Comparison of ENCODE assay signal across 22 cellular contexts in the genomic region with DNA sequence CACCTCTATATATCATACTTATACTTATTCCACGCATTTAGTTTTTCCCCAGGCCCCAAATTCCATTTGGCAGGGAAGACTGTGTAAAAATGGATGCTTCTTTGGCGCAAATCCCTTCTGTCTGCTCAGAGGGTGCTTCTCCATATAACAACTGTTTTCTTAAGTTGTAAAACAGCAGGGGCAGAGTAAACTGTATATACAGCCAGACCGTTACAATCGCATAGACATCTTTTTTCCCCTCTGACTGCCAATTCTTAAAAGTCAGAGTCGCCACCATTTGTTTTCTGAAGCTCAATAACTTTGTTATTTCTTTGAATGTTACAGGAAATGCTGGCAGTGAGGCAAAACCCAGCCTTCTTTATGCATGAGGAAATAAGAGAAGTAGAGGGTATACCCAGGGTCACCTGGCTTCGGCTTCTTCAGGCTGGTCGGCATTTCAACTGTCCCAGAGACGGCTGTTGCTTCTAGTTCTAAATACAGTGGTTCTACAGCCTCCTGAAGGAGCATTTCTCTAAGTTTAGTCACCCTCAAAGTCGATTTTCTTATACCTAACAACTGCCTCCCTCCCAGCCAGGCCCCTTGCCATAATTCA.
DNase-seq lines count a peak whose midpoint lies in the region; ATAC-seq and TF ChIP-seq lines count a peak whose summit lies in the region.
"Had no signal": no experiment of that assay in that cellular context is flagged by ENCODE, and none has a peak within 500 bp of the region (broad histone marks: within the 10 kb centered on the region; RNA-seq: fewer than 3 reads in every experiment).

No MANE protein-coding gene starts in this region.

- H3K9me3 Mint-ChIP-seq in MCF 10A (ENCODE audit: unreplicated experiment) (no peaks in the 10 kb centered on the region), mesothelial cell of epicardium (no peaks in the 10 kb centered on the region), progenitor cell of endocrine pancreas (ENCODE audit: low read depth) (no peaks in the 10 kb centered on the region)
- H3K9me3 Mint-ChIP-seq: activated naive CD8-positive, alpha-beta T cell treated with anti-CD3 and anti-CD28 coated beads, Interleukin-2, amount 10 ng/mL, durations not matched to agents 7 days and 5 days; CD14-positive monocyte; effector memory CD8-positive, alpha-beta T cell; naive thymus-derived CD8-positive, alpha-beta T cell had no signal

- TF ChIP-seq POLR2A in breast epithelium (IDR thresholded peaks at IDR 0.05) = no peak
- TF ChIP-seq POLR2A in thyroid gland (IDR thresholded peaks at IDR 0.05) = no peak

- TF ChIP-seq CTCF in breast epithelium (IDR thresholded peaks at IDR 0.05) = no peak
- no peak for TF ChIP-seq CTCF in MCF 10A (IDR thresholded peaks at IDR 0.05; ENCODE audit: unreplicated experiment)
- TF ChIP-seq CTCF in mesothelial cell of epicardium (IDR thresholded peaks at IDR 0.05; ENCODE audit: unreplicated experiment) = no peak
- no peak for TF ChIP-seq CTCF in thyroid gland (IDR thresholded peaks at IDR 0.05)
- no peak for TF ChIP-seq CTCF in progenitor cell of endocrine pancreas (IDR thresholded peaks at IDR 0.05; ENCODE audit: unreplicated experiment)

- no peaks in the 10 kb centered on the region for H3K9me3 ChIP-seq in breast epithelium
- no peaks in the 10 kb centered on the region for H3K9me3 ChIP-seq in T-helper 17 cell (ENCODE audit: control insufficient read depth, low read length, poor library complexity, severe bottlenecking)
- no peaks in the 10 kb centered on the region for H3K9me3 ChIP-seq in thyroid gland
- H3K9me3 ChIP-seq: ovary, SK-N-SH, uterus had no signal

- H3K27ac ChIP-seq in breast epithelium = peak overlapping the region; percentile 21 to 60
- H3K27ac ChIP-seq in thyroid gland = peak overlapping the region in 2 of 3 donors; percentile 23 to 64
- H3K27ac ChIP-seq: ovary, uterus had no signal

- H3K27me3 ChIP-seq in breast epithelium = no peaks in the 10 kb centered on the region
- H3K27me3 ChIP-seq in thyroid gland = no peaks in the 10 kb centered on the region
- H3K27me3 ChIP-seq: ovary, uterus had no signal

- H3K27ac Mint-ChIP-seq in MCF 10A (ENCODE audit: low read depth, unreplicated experiment) (no peak overlapping the region), T-helper 17 cell (no peak overlapping the region), mesothelial cell of epicardium (peak overlapping the region; percentile 67), progenitor cell of endocrine pancreas (no peak overlapping the region)
- H3K27ac Mint-ChIP-seq: activated CD8-positive, alpha-beta T cell treated with anti-CD3 and anti-CD28 coated beads, Interleukin-2, amount 10 ng/mL, durations not matched to agents 7 days and 5 days; activated naive CD8-positive, alpha-beta T cell treated with anti-CD3 and anti-CD28 coated beads, Interleukin-2, amount 10 ng/mL, durations not matched to agents 7 days and 5 days had no signal

- H3K27me3 Mint-ChIP-seq in MCF 10A (ENCODE audit: insufficient read depth, unreplicated experiment) (no peaks in the 10 kb centered on the region), T-helper 17 cell (no peaks in the 10 kb centered on the region), mesothelial cell of epicardium (ENCODE audit: low read depth) (no peaks in the 10 kb centered on the region), progenitor cell of endocrine pancreas (peaks cover 25% of the 10 kb centered on the region)
- H3K27me3 Mint-ChIP-seq: effector memory CD8-positive, alpha-beta T cell; naive thymus-derived CD8-positive, alpha-beta T cell had no signal

- no TSS peak for BruUV-seq in MCF 10A (replicated peaks; lab: Mats Ljungman, UMichigan)

- no peak for DNase-seq in breast epithelium (ENCODE audit: low spot score in 2 of 2)
- no peak for DNase-seq in MCF 10A (ENCODE audit: unreplicated experiment)
- DNase-seq in T-helper 17 cell = no peak
- DNase-seq in mesothelial cell of epicardium (ENCODE audit: low spot score in 2 of 2, unreplicated experiment in 2 of 2) = no peak
- peak; percentile 29 for DNase-seq in thyroid gland
- DNase-seq in superior temporal gyrus (ENCODE audit: extremely low spot score) = no peak
- DNase-seq in left lobe of liver (ENCODE audit: low spot score) = no peak
- no peak for DNase-seq in progenitor cell of endocrine pancreas (ENCODE audit: low spot score, unreplicated experiment)
- DNase-seq: ACHN; activated CD8-positive, alpha-beta T cell treated with anti-CD3 and anti-CD28 coated beads, Interleukin-2, amount 10 ng/mL, durations not matched to agents 7 days and 5 days; activated naive CD8-positive, alpha-beta T cell treated with anti-CD3 and anti-CD28 coated beads, Interleukin-2, amount 10 ng/mL, durations not matched to agents 7 days and 5 days; effector memory CD8-positive, alpha-beta T cell; naive thymus-derived CD8-positive, alpha-beta T cell; NCI-H1092 treated with DMSO at 0.1 percent for 48 hours; NCI-H2029; ovary; right cardiac atrium; SK-N-SH; stimulated activated CD4-positive, alpha-beta T cell treated with anti-CD3 and anti-CD28 coated beads, Interleukin-15, amount 100 ng/mL, for 24 hours; stimulated activated CD8-positive, alpha-beta memory T cell treated with anti-CD3 and anti-CD28 coated beads, Interleukin-4, amount 100 ng/mL, for 48 hours; uterus had no signal

- H3K4me3 ChIP-seq in breast epithelium (no peak overlapping the region), thyroid gland (replicated peaks in 1 of 3) (no peak overlapping the region)
- H3K4me3 ChIP-seq: ovary, uterus had no signal

- POLR2A ChIA-PET in MCF 10A (lab: Yijun Ruan, JAX) = interaction anchor here (1.4 to 2.9 kb wide), 7 partner anchors 10 to 61 kb away, joined by 4 to 30 read pairs (median 6); no protein-coding TSS in a partner anchor

- CTCF ChIA-PET in MCF 10A (lab: Yijun Ruan, JAX) = interaction anchor here (1.0 to 1.4 kb wide), 2 partner anchors 31 to 169 kb away, joined by 3 to 4 read pairs; no protein-coding TSS in a partner anchor

- ATAC-seq in T-helper 17 cell (no peak), left lobe of liver (no peak)
- ATAC-seq: activated CD8-positive, alpha-beta T cell treated with anti-CD3 and anti-CD28 coated beads, Interleukin-2, amount 10 ng/mL, durations not matched to agents 7 days and 5 days; effector memory CD8-positive, alpha-beta T cell; naive thymus-derived CD8-positive, alpha-beta T cell; right cardiac atrium had no signal

- H3K36me3 Mint-ChIP-seq in MCF 10A (ENCODE audit: insufficient read depth, unreplicated experiment) (peaks cover 95% of the 10 kb centered on the region), T-helper 17 cell (ENCODE audit: low read depth) (peaks cover 2% of the 10 kb centered on the region), mesothelial cell of epicardium (peaks cover 18% of the 10 kb centered on the region), progenitor cell of endocrine pancreas (ENCODE audit: insufficient read depth) (no peaks in the 10 kb centered on the region)

- H3K4me3 Mint-ChIP-seq in MCF 10A (ENCODE audit: unreplicated experiment) (no peak overlapping the region), T-helper 17 cell (peak overlapping the region; percentile 12), mesothelial cell of epicardium (no peak overlapping the region), progenitor cell of endocrine pancreas (ENCODE audit: low read depth) (no peak overlapping the region)
- H3K4me3 Mint-ChIP-seq: activated CD8-positive, alpha-beta T cell treated with anti-CD3 and anti-CD28 coated beads, Interleukin-2, amount 10 ng/mL, durations not matched to agents 7 days and 5 days; activated naive CD8-positive, alpha-beta T cell treated with anti-CD3 and anti-CD28 coated beads, Interleukin-2, amount 10 ng/mL, durations not matched to agents 7 days and 5 days; CD14-positive monocyte; effector memory CD8-positive, alpha-beta T cell had no signal

- H3K36me3 ChIP-seq in breast epithelium (no peaks in the 10 kb centered on the region), thyroid gland (no peaks in the 10 kb centered on the region)
- H3K36me3 ChIP-seq: ovary, uterus had no signal

- intact Hi-C loops in breast epithelium (cut with DNase I; ENCODE audit: low total_unique reads) = no loop called here
- intact Hi-C loops in MCF 10A (cut with micrococcal nuclease) = no loop called here
- intact Hi-C loops in thyroid gland (cut with DNase I) = no loop called here

- peaks cover 29% of the 10 kb centered on the region for H3K4me1 Mint-ChIP-seq in MCF 10A (ENCODE audit: insufficient read depth, unreplicated experiment)
- peaks cover 5% of the 10 kb centered on the region for H3K4me1 Mint-ChIP-seq in T-helper 17 cell
- peaks cover 15% of the 10 kb centered on the region for H3K4me1 Mint-ChIP-seq in mesothelial cell of epicardium
- no peaks in the 10 kb centered on the region for H3K4me1 Mint-ChIP-seq in progenitor cell of endocrine pancreas (ENCODE audit: low read depth)

- WGBS in thyroid gland, 2 donors = 22 to 52% methylated on average over 9 of the region's 9 CpGs

- H3K4me1 ChIP-seq in breast epithelium (no peaks in the 10 kb centered on the region), thyroid gland (peaks cover 7 to 14% of the 10 kb centered on the region in 2 donors)
- H3K4me1 ChIP-seq: uterus had no signal

Comparison
In these comparisons a context has a peak if more than half of its experiments do, and no peak if none do; other contexts are left out.
1. DNase-seq: peak in thyroid gland (2 of 2); none in breast epithelium (0 of 2), MCF 10A (single experiment), T-helper 17 cell (0 of 3), mesothelial cell of epicardium (0 of 2), superior temporal gyrus (single experiment), left lobe of liver (single experiment) and progenitor cell of endocrine pancreas (single experiment).